8 cellular contexts compared by ENCODE assay signal in genomic region chr7:43649755-43650274, GRCh38.
DNase-seq lines count a peak whose midpoint lies in the region; ATAC-seq, FAIRE-seq and TF ChIP-seq lines count a peak whose summit lies in the region.

No MANE protein-coding gene starts in this region.

- peaks cover 92% of the 10 kb centered on the region for H3K4me1 Mint-ChIP-seq in HFFc6 (ENCODE audit: low read depth)
- peaks cover 99% of the 10 kb centered on the region for H3K4me1 Mint-ChIP-seq in activated T-cell treated with anti-CD3 and anti-CD28 coated beads, Interleukin-2, amount 50 U/mL, for 72 hours (ENCODE audit: low read depth)

- H3K27me3 Mint-ChIP-seq in HFFc6 (ENCODE audit: insufficient read depth) = peaks cover 3% of the 10 kb centered on the region; the same call in 1 of the 2 replicates
- H3K27me3 Mint-ChIP-seq in activated T-cell treated with anti-CD3 and anti-CD28 coated beads, Interleukin-2, amount 50 U/mL, for 72 hours (ENCODE audit: low read depth) = no peaks in the 10 kb centered on the region

- intact Hi-C loops in left colon (cut with DNase I, micrococcal nuclease) = no loop called here

- H3K4me3 Mint-ChIP-seq in HFFc6 = peak overlapping the region; percentile 76
- peak overlapping the region; percentile 65 to 77 for H3K4me3 Mint-ChIP-seq in activated T-cell treated with anti-CD3 and anti-CD28 coated beads, Interleukin-2, amount 50 U/mL, for 72 hours

- H3K27me3 ChIP-seq in tibial nerve = no peaks in the 10 kb centered on the region

- DNase-seq in HFFc6 = no peak
- DNase-seq in NB4 (ENCODE audit: low read depth) = peak; percentile 87
- peak; percentile 64 to 74 for DNase-seq in activated T-cell treated with anti-CD3 and anti-CD28 coated beads, Interleukin-2, amount 50 U/mL, for 72 hours
- no peak for DNase-seq in left colon
- no peak for DNase-seq in tibial nerve (ENCODE audit: low spot score in 2 of 2)
- no peak for DNase-seq in frontal cortex (ENCODE audit: low spot score in 2 of 2)
- no peak for DNase-seq in NCI-H146 treated with DMSO at 0.1 percent for 48 hours (lab: John Stamatoyannopoulos, UW; ENCODE audit: unreplicated experiment)

- ATAC-seq in GM18508 (IDR thresholded peaks at IDR 0.05; ENCODE audit: insufficient read depth, unreplicated experiment) (peak; percentile 50), left colon (peak; percentile 25)
- ATAC-seq in activated T-cell treated with anti-CD3 and anti-CD28 coated beads, Interleukin-2, amount 50 U/mL, for 72 hours (replicated peaks in 1 of 2) = peak; percentile 55 to 59

- TF ChIP-seq CTCF in HFFc6 (IDR thresholded peaks at IDR 0.05) (no peak), NB4 (IDR thresholded peaks at IDR 0.05; ENCODE audit: low read depth, low read length) (no peak), tibial nerve (IDR thresholded peaks at IDR 0.05) (no peak)

- FAIRE-seq in frontal cortex (lab: Jason Lieb, UNC) = no peak

- H3K36me3 Mint-ChIP-seq in HFFc6 (ENCODE audit: low read depth) = peaks cover 33% of the 10 kb centered on the region
- H3K36me3 Mint-ChIP-seq in activated T-cell treated with anti-CD3 and anti-CD28 coated beads, Interleukin-2, amount 50 U/mL, for 72 hours (ENCODE audit: insufficient read depth in 2 of 2) = peaks cover 6 to 13% of the 10 kb centered on the region in 2 donors

- H3K27ac ChIP-seq in tibial nerve = peak overlapping the region in 3 of 4 donors; percentile 80 to 94 (median 80)

- 66 to 71% methylated on average over 4 of the region's 4 CpGs for WGBS in tibial nerve, 2 donors

- peak overlapping the region; percentile 97 for H3K27ac Mint-ChIP-seq in HFFc6
- peak overlapping the region; percentile 24 for H3K27ac Mint-ChIP-seq in activated T-cell treated with anti-CD3 and anti-CD28 coated beads, Interleukin-2, amount 50 U/mL, for 72 hours

- H3K4me3 ChIP-seq in NB4 (ENCODE audit: low read depth, low read length) (peak overlapping the region; percentile 8), tibial nerve (peak overlapping the region in 1 of 4 donors; percentile 6)

- no peak for TF ChIP-seq POLR2A in NB4 (IDR thresholded peaks at IDR 0.05; ENCODE audit: extremely low read depth, insufficient read length)
- TF ChIP-seq POLR2A in tibial nerve (IDR thresholded peaks at IDR 0.05) = no peak

- H3K36me3 ChIP-seq in tibial nerve = no peaks in the 10 kb centered on the region

- no peaks in the 10 kb centered on the region for H3K9me3 ChIP-seq in tibial nerve

- no peak for TF ChIP-seq EP300 in tibial nerve (IDR thresholded peaks at IDR 0.05)

- H3K4me1 ChIP-seq in tibial nerve = peaks cover 11 to 80% (median 70%) of the 10 kb centered on the region in 4 donors

- no peaks in the 10 kb centered on the region for H3K9me3 Mint-ChIP-seq in HFFc6
- peaks cover 0 to under 1% of the 10 kb centered on the region in 2 donors for H3K9me3 Mint-ChIP-seq in activated T-cell treated with anti-CD3 and anti-CD28 coated beads, Interleukin-2, amount 50 U/mL, for 72 hours

Comparison
In these comparisons a context has a peak if more than half of its experiments do, and no peak if none do; other contexts are left out.
1. DNase-seq: peak in NB4 (single experiment) and activated T-cell treated with anti-CD3 and anti-CD28 coated beads, Interleukin-2, amount 50 U/mL, for 72 hours (2 of 2); none in HFFc6 (single experiment), left colon (0 of 2), tibial nerve (0 of 2), frontal cortex (0 of 2) and NCI-H146 treated with DMSO at 0.1 percent for 48 hours (single experiment).
2. Peak in every context shown above with its lines, with median percentiles within 50 percentile points of each other: ATAC-seq.